21 cellular contexts compared by ENCODE assay signal in genomic region chr3:25511972-25512721, GRCh38.
"Had no signal": no experiment of that assay in that cellular context is flagged by ENCODE, and none has a peak within 500 bp of the region (broad histone marks: within the 10 kb centered on the region; RNA-seq: fewer than 3 reads in every experiment).

No MANE protein-coding gene starts in this region.

- DNase-seq: caudate nucleus; colonic mucosa; dermis blood vessel endothelial cell; endodermal cell; erythroblast; foreskin keratinocyte; head of caudate nucleus; hypothalamus; kidney glomerular epithelial cell; left lung; mesenchymal stem cell; naive B cell; nucleus accumbens; ovary; right lobe of liver; stimulated activated CD4-positive, alpha-beta T cell treated with anti-CD3 and anti-CD28 coated beads, Interleukin-2, amount 100 ng/mL, for 24 hours; stimulated activated CD4-positive, alpha-beta T cell treated with anti-CD3 and anti-CD28 coated beads, Interleukin-4, amount 100 ng/mL, for 4 hours; stimulated activated naive B cell treated with anti-CD40 and anti-IgM and Interleukin-4, amounts not matched to agents 10 μg/mL and 1 μg/mL and 100 μg/mL, for 72 hours; stomach; substantia nigra had no signal

- H3K27me3 ChIP-seq: colonic mucosa, foreskin keratinocyte, left lung, ovary, right lobe of liver, stomach had no signal

- H3K27ac ChIP-seq: colonic mucosa, foreskin keratinocyte, left lung, ovary, right lobe of liver, stomach had no signal

- H3K4me1 ChIP-seq: colonic mucosa, foreskin keratinocyte, right lobe of liver had no signal

- H3K9me3 ChIP-seq: colonic mucosa, left lung, ovary, right lobe of liver, stomach had no signal

- H3K4me3 ChIP-seq: colonic mucosa, left lung, lung, ovary, right lobe of liver, stomach had no signal

- ATAC-seq: foreskin keratinocyte; left lung; right lobe of liver; stimulated activated naive B cell treated with anti-CD40 and anti-IgM and Interleukin-4, amounts not matched to agents 10 μg/mL and 1 μg/mL and 100 μg/mL, for 72 hours had no signal

- H3K36me3 ChIP-seq: colonic mucosa, left lung, ovary, right lobe of liver, stomach had no signal
